ENCODE assay signal across 8 cellular contexts in the genomic region with DNA sequence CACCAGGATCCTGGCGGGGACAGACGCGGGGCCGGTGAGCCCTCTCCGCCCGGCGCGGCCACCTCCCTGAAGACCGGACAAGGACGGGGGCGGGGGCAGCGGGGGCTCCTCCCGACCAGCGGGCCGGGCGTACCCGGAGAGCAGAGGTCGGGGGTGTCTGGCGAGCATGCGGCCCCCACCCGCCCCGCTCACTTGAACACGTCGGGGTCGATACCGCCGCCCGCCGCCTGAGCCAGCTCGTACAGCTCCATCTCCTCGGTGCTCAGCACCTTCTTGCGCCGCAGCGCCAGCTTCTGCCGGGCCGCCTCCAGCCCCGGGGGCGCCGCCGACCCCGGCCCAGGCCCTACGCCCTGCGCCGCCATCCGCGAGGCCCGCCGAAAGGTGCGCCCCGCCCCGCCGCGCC. TPM values are rescaled to one million over a fixed set of nuclear protein-coding genes. Genes with fewer than 3 reads are reported as not detected.
DNase-seq lines count a peak whose midpoint lies in the region; ATAC-seq and TF ChIP-seq lines count a peak whose summit lies in the region.
"Not testable (repeated sequence)": the region's sequence is repeated elsewhere in the genome, so short reads cannot be mapped to it uniquely, and the experiment has no call there.

A gene with protein sequence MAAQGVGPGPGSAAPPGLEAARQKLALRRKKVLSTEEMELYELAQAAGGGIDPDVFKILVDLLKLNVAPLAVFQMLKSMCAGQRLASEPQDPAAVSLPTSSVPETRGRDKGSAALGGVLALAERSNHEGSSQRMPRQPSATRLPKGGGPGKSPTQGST (minus strand): TSS at position 383 of the 403 bp plus-strand sequence. CDS start 21 bp downstream, at position 362.

- POLR2A ChIA-PET in activated naive CD8-positive, alpha-beta T cell treated with anti-CD3 and anti-CD28 coated beads, Interleukin-2, amount 10 ng/mL, durations not matched to agents 7 days and 5 days (lab: Charles Lee): interaction anchor here (0.7 to 3.2 kb wide), 7 partner anchors 9 to 399 kb away, joined by 3 to 41 read pairs (median 5); a partner anchor contains a TSS

- WGBS in mesendoderm (ENCODE audit: extremely low coverage, insufficient coverage, low lambda C conversion rate): no CpG with 5 or more reads among the region's 53 CpGs

- H3K79me2 ChIP-seq in OCI-LY3 (ENCODE audit: low read length): peaks cover 86% of the 10 kb centered on the region
- H3K79me2 ChIP-seq in fibroblast of lung (ENCODE audit: control insufficient read depth, insufficient read depth, low read length): peaks cover 58% of the 10 kb centered on the region
- H3K79me2 ChIP-seq in mesendoderm (ENCODE audit: control insufficient read depth, insufficient read depth, low read length): peaks cover 57% of the 10 kb centered on the region

- H3K27me3 ChIP-seq in BLaER1 treated with 17β-estradiol and CSF1 and Interleukin-3, amounts not matched to agents 10 nM and 100 nM; OCI-LY3 (ENCODE audit: low read depth, low read length); fibroblast of lung (ENCODE audit: control insufficient read depth, insufficient read depth, low read length); mesendoderm (ENCODE audit: insufficient read depth, low read length, poor library complexity); skeletal muscle tissue (ENCODE audit: control insufficient read depth in 3 of 3, insufficient read depth in 3 of 3, low read length in 3 of 3): not testable (repeated sequence)

- H3K4me2 ChIP-seq in BLaER1 treated with 17β-estradiol and CSF1 and Interleukin-3, amounts not matched to agents 10 nM and 100 nM: peak within 1 kb of the TSS; percentile 88 to 99 (median 98)
- H3K4me2 ChIP-seq in OCI-LY3 (ENCODE audit: low read length): peak within 1 kb of the TSS; percentile 98
- H3K4me2 ChIP-seq in fibroblast of lung (ENCODE audit: extremely low read depth, insufficient read depth, low read length): peak within 1 kb of the TSS; percentile 73
- peak within 1 kb of the TSS; percentile 40 for H3K4me2 ChIP-seq in mesendoderm (ENCODE audit: low read length)

- peaks cover 33% of the 10 kb centered on the region for H3K4me1 Mint-ChIP-seq in activated naive CD8-positive, alpha-beta T cell treated with anti-CD3 and anti-CD28 coated beads, Interleukin-2, amount 10 ng/mL, durations not matched to agents 7 days and 5 days

- not testable (repeated sequence) for H2BK15ac ChIP-seq in mesendoderm (replicated peaks; ENCODE audit: low read depth)

- H4K20me1 ChIP-seq in BLaER1 treated with 17β-estradiol and CSF1 and Interleukin-3, amounts not matched to agents 10 nM and 100 nM: peaks cover 22 to 77% (median 58%) of the 10 kb centered on the region in 11 experiments; a peak in 20 of 22 replicates
- peaks cover 31% of the 10 kb centered on the region for H4K20me1 ChIP-seq in OCI-LY3 (ENCODE audit: insufficient read depth, low read length)
- not testable (repeated sequence) for H4K20me1 ChIP-seq in fibroblast of lung (ENCODE audit: control insufficient read depth, extremely low read depth, insufficient read depth, low read length)

- H3K18ac ChIP-seq in mesendoderm (ENCODE audit: low read length): peak within 1 kb of the TSS; percentile 55

- H3K79me1 ChIP-seq in mesendoderm (ENCODE audit: low read length): not testable (repeated sequence)

- H2BK120ac ChIP-seq in mesendoderm (ENCODE audit: low read depth, low read length): not testable (repeated sequence)

- H3K4me3 Mint-ChIP-seq in activated naive CD8-positive, alpha-beta T cell treated with anti-CD3 and anti-CD28 coated beads, Interleukin-2, amount 10 ng/mL, durations not matched to agents 7 days and 5 days: peak within 1 kb of the TSS; percentile 97

- peak within 1 kb of the TSS; percentile 8 for H4K8ac ChIP-seq in mesendoderm (ENCODE audit: low read depth, low read length)

- not testable (repeated sequence) for H3K27me3 Mint-ChIP-seq in activated naive CD8-positive, alpha-beta T cell treated with anti-CD3 and anti-CD28 coated beads, Interleukin-2, amount 10 ng/mL, durations not matched to agents 7 days and 5 days

- H3K9ac ChIP-seq in BLaER1 treated with 17β-estradiol and CSF1 and Interleukin-3, amounts not matched to agents 10 nM and 100 nM: peak within 1 kb of the TSS; percentile 87 to 95 (median 91)
- H3K9ac ChIP-seq in OCI-LY3 (ENCODE audit: low read length) (peak within 1 kb of the TSS; percentile 93), fibroblast of lung (ENCODE audit: insufficient read depth, low read length) (peak within 1 kb of the TSS; percentile 85), mesendoderm (ENCODE audit: low read length) (peak within 1 kb of the TSS; percentile 96), skeletal muscle tissue (ENCODE audit: low read depth in 1 of 3, low read length in 3 of 3) (peak within 1 kb of the TSS; percentile 82 to 95 (median 93))

- DNase-seq in activated naive CD8-positive, alpha-beta T cell treated with anti-CD3 and anti-CD28 coated beads, Interleukin-2, amount 10 ng/mL, durations not matched to agents 7 days and 5 days; fibroblast of lung (ENCODE audit: low read depth in 2 of 2); mesendoderm: not testable (repeated sequence)

- H3K4me1 ChIP-seq in BLaER1 treated with 17β-estradiol and CSF1 and Interleukin-3, amounts not matched to agents 10 nM and 100 nM: peaks cover 40 to 60% (median 54%) of the 10 kb centered on the region in 10 experiments
- peaks cover 17% of the 10 kb centered on the region for H3K4me1 ChIP-seq in OCI-LY3 (ENCODE audit: low read length)
- not testable (repeated sequence) for H3K4me1 ChIP-seq in fibroblast of lung (ENCODE audit: control insufficient read depth, extremely low read depth, insufficient read depth, low read length); mesendoderm (ENCODE audit: control insufficient read depth, low read depth, low read length)
- peaks cover 7 to 20% (median 13%) of the 10 kb centered on the region in 3 donors for H3K4me1 ChIP-seq in skeletal muscle tissue (ENCODE audit: control insufficient read depth in 3 of 3, insufficient read depth in 3 of 3, low read length in 3 of 3)

- not testable (repeated sequence) for H3K9me3 Mint-ChIP-seq in activated naive CD8-positive, alpha-beta T cell treated with anti-CD3 and anti-CD28 coated beads, Interleukin-2, amount 10 ng/mL, durations not matched to agents 7 days and 5 days

- peak within 1 kb of the TSS; percentile 78 for H3K4ac ChIP-seq in mesendoderm (ENCODE audit: low read depth, low read length)

- not testable (repeated sequence) for TF ChIP-seq CTCF in OCI-LY3 (IDR thresholded peaks at IDR 0.05; ENCODE audit: low read depth, low read length); fibroblast of lung (conservative IDR thresholded peaks at IDR 0.05 in 1 of 2, IDR thresholded peaks at IDR 0.05 in 1 of 2; ENCODE audit: low read depth in 1 of 2, low read length in 2 of 2)

- peak within 1 kb of the TSS; percentile 57 for H2BK5ac ChIP-seq in mesendoderm (ENCODE audit: low read length)

- H3K27ac Mint-ChIP-seq in activated naive CD8-positive, alpha-beta T cell treated with anti-CD3 and anti-CD28 coated beads, Interleukin-2, amount 10 ng/mL, durations not matched to agents 7 days and 5 days: peak within 1 kb of the TSS; percentile 99

- peak within 1 kb of the TSS; percentile 84 to 96 (median 90) for H3K4me3 ChIP-seq in BLaER1 treated with 17β-estradiol and CSF1 and Interleukin-3, amounts not matched to agents 10 nM and 100 nM
- H3K4me3 ChIP-seq in OCI-LY3 (ENCODE audit: low read length) (peak within 1 kb of the TSS; percentile 98), fibroblast of lung (replicated peaks in 1 of 4; ENCODE audit: control extremely low read depth in 1 of 4, insufficient read depth in 1 of 4, low read depth in 3 of 4, low read length in 4 of 4) (peak within 1 kb of the TSS; percentile 79 to 94 (median 89)), mesendoderm (ENCODE audit: low read length) (peak within 1 kb of the TSS; percentile 97), skeletal muscle tissue (ENCODE audit: low read length in 3 of 3) (peak within 1 kb of the TSS; percentile 91 to 95 (median 92))

- not testable (repeated sequence) for H4K5ac ChIP-seq in mesendoderm (ENCODE audit: low read length)

- peak; percentile 21 for ATAC-seq in GM19395 (IDR thresholded peaks at IDR 0.05; ENCODE audit: unreplicated experiment)
- ATAC-seq in HG03039 (IDR thresholded peaks at IDR 0.05; ENCODE audit: unreplicated experiment): peak; percentile 14
- not testable (repeated sequence) for ATAC-seq in activated naive CD8-positive, alpha-beta T cell treated with anti-CD3 and anti-CD28 coated beads, Interleukin-2, amount 10 ng/mL, durations not matched to agents 7 days and 5 days (ENCODE audit: low read depth)

- not testable (repeated sequence) for H3K36me3 Mint-ChIP-seq in activated naive CD8-positive, alpha-beta T cell treated with anti-CD3 and anti-CD28 coated beads, Interleukin-2, amount 10 ng/mL, durations not matched to agents 7 days and 5 days

- peaks cover 0 to 35% (median 7%) of the 10 kb centered on the region in 11 experiments; a peak in 14 of 22 replicates for H3K36me3 ChIP-seq in BLaER1 treated with 17β-estradiol and CSF1 and Interleukin-3, amounts not matched to agents 10 nM and 100 nM
- H3K36me3 ChIP-seq in OCI-LY3 (replicated peaks; ENCODE audit: low read depth, low read length); fibroblast of lung (ENCODE audit: control insufficient read depth, insufficient read depth, low read length); mesendoderm (ENCODE audit: control insufficient read depth, insufficient read depth, low read length); skeletal muscle tissue (ENCODE audit: control insufficient read depth in 3 of 3, insufficient read depth in 3 of 3, low read length in 3 of 3): not testable (repeated sequence)

- H3K27ac ChIP-seq in BLaER1 treated with 17β-estradiol and CSF1 and Interleukin-3, amounts not matched to agents 10 nM and 100 nM: peak within 1 kb of the TSS; percentile 81 to 90 (median 88)
- H3K27ac ChIP-seq in OCI-LY3 (ENCODE audit: low read length) (peak within 1 kb of the TSS; percentile 79), fibroblast of lung (ENCODE audit: insufficient read depth, low read length) (peak within 1 kb of the TSS; percentile 71), mesendoderm (ENCODE audit: low read depth, low read length) (peak within 1 kb of the TSS; percentile 90), skeletal muscle tissue (ENCODE audit: low read depth, low read length) (peak within 1 kb of the TSS; percentile 83)

- peak within 1 kb of the TSS; percentile 94 for H3K56ac ChIP-seq in mesendoderm (ENCODE audit: low read length)

- peak within 1 kb of the TSS; percentile 37 for H2AK5ac ChIP-seq in mesendoderm (ENCODE audit: low read length)

- not testable (repeated sequence) for H3K9me3 ChIP-seq in BLaER1 treated with 17β-estradiol and CSF1 and Interleukin-3, amounts not matched to agents 10 nM and 100 nM (replicated peaks in 1 of 11); OCI-LY3 (ENCODE audit: insufficient read depth, low read length); fibroblast of lung (ENCODE audit: control insufficient read depth, insufficient read depth, low read depth, low read length); skeletal muscle tissue (ENCODE audit: control insufficient read depth in 3 of 3, low read length in 3 of 3)

- peak within 1 kb of the TSS; percentile 30 for H3K23ac ChIP-seq in mesendoderm (ENCODE audit: low read length)

- H2AFZ ChIP-seq in OCI-LY3 (ENCODE audit: low read depth, low read length) (peak within 1 kb of the TSS; percentile 59; the same call in 1 of the 2 replicates), fibroblast of lung (ENCODE audit: low read length) (peak within 1 kb of the TSS; percentile 83)

RNA-seq across cellular contexts. Expression of the gene that starts here (rescaled TPM):
- total RNA-seq in activated naive CD8-positive, alpha-beta T cell treated with anti-CD3 and anti-CD28 coated beads, Interleukin-2, amount 10 ng/mL, durations not matched to agents 7 days and 5 days: 100 to 1,000 TPM; 233 to 253 TPM
- total RNA-seq in fibroblast of lung: 65.2 and 88.4 TPM in 2 replicates
- polyA plus RNA-seq in fibroblast of lung: 30.1 and 30.8 TPM in 2 replicates
- polyA plus RNA-seq in fibroblast of lung (2012): 98.6 and 107 TPM in 2 replicates
- 4.2 and 10.2 TPM in 2 replicates for polyA minus RNA-seq in fibroblast of lung (ENCODE audit: low replicate concordance)
- 204 TPM for polyA plus RNA-seq in mesendoderm (2013, experiment 1 of 2)
- 192 TPM for polyA plus RNA-seq in mesendoderm (2013, experiment 2 of 2)
- 27.7 TPM for total RNA-seq in skeletal muscle tissue

Comparison
In these comparisons a context has a peak if more than half of its experiments do, and no peak if none do; other contexts are left out.
1. H3K4me2 ChIP-seq: peak in every context shown above with its lines; median percentile 98 in BLaER1 treated with 17β-estradiol and CSF1 and Interleukin-3, amounts not matched to agents 10 nM and 100 nM; 98 in OCI-LY3; 73 in fibroblast of lung; 40 in mesendoderm.